In the genomic region with DNA sequence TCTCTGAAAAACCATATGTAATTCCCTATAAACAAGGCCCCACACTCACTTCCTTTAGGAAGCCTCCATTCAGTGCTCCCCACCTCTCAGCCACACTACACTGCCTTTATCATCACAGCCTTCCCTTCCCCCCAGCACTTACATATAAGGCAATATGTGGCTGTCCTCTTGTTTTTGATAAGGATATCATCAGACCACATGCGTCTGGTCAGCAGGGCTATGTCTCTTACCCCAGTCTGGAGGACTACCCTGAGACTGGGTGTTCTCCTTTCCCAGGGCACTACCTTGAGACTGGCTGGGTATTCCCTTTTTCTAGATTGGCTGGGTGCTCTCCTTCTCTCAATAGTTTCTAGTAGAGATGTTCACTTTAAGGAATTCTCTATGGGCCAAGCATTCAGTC, we compare ENCODE assay signal across 24 cellular contexts. TPM values are rescaled to one million over a fixed set of nuclear protein-coding genes. Genes with fewer than 3 reads are reported as not detected.
"Had no signal": no experiment of that assay in that cellular context is flagged by ENCODE, and none has a peak within 500 bp of the region (broad histone marks: within the 10 kb centered on the region; RNA-seq: fewer than 3 reads in every experiment).

No MANE protein-coding gene starts in this region.

- H3K27me3 ChIP-seq: brain microvascular endothelial cell, dorsolateral prefrontal cortex, esophagus muscularis mucosa, gastrocnemius medialis had no signal

- H3K4me3 ChIP-seq: esophagus muscularis mucosa, gastrocnemius medialis had no signal

- H3K4me1 Mint-ChIP-seq: activated naive CD4-positive, alpha-beta T cell treated with anti-CD3 and anti-CD28 coated beads, Interleukin-2, amount 50 U/mL, for 24 hours; naive B cell; neural crest cell; T-helper 17 cell had no signal

- ATAC-seq: activated CD8-positive, alpha-beta T cell treated with anti-CD3 and anti-CD28 coated beads, Interleukin-2, amount 10 ng/mL, durations not matched to agents 7 days and 5 days; effector memory CD8-positive, alpha-beta T cell; gastrocnemius medialis; left colon; T-helper 17 cell had no signal

- H3K9me3 ChIP-seq: esophagus muscularis mucosa, gastrocnemius medialis had no signal

- H3K27ac Mint-ChIP-seq: activated CD8-positive, alpha-beta T cell treated with anti-CD3 and anti-CD28 coated beads, Interleukin-2, amount 10 ng/mL, durations not matched to agents 7 days and 5 days; activated naive CD4-positive, alpha-beta T cell treated with anti-CD3 and anti-CD28 coated beads, Interleukin-2, amount 50 U/mL, for 24 hours; activated T-helper 1 cell treated with anti-CD3 and anti-CD28 coated beads, Interleukin-12 subunit alpha, Interleukin-12 subunit beta, Interleukin-2, Interleukin-4 antibody, amounts not matched to agents 30 ng/mL and 10 ng/mL and 1 ng/mL, durations not matched to agents 14 hours and 24 hours and 36 hours; effector memory CD8-positive, alpha-beta T cell; naive B cell; progenitor cell of endocrine pancreas; T-helper 17 cell had no signal

- H3K4me3 Mint-ChIP-seq: activated CD8-positive, alpha-beta T cell treated with anti-CD3 and anti-CD28 coated beads, Interleukin-2, amount 10 ng/mL, durations not matched to agents 7 days and 5 days; activated naive CD4-positive, alpha-beta T cell treated with anti-CD3 and anti-CD28 coated beads, Interleukin-2, amount 50 U/mL, for 24 hours; activated T-helper 1 cell treated with anti-CD3 and anti-CD28 coated beads, Interleukin-12 subunit alpha, Interleukin-12 subunit beta, Interleukin-2, Interleukin-4 antibody, amounts not matched to agents 30 ng/mL and 10 ng/mL and 1 ng/mL, durations not matched to agents 14 hours and 24 hours and 36 hours; effector memory CD8-positive, alpha-beta T cell; naive B cell; neural crest cell; T-helper 17 cell had no signal

- H3K27ac ChIP-seq: brain microvascular endothelial cell, gastrocnemius medialis had no signal

- H3K36me3 Mint-ChIP-seq: activated naive CD4-positive, alpha-beta T cell treated with anti-CD3 and anti-CD28 coated beads, Interleukin-2, amount 50 U/mL, for 24 hours; naive B cell had no signal

- H3K36me3 ChIP-seq: brain microvascular endothelial cell, gastrocnemius medialis had no signal

- DNase-seq: activated CD4-positive, alpha-beta T cell treated with anti-CD3 and anti-CD28 coated beads for 1 hour; activated CD4-positive, alpha-beta T cell treated with anti-CD3 and anti-CD28 coated beads, Interleukin-2, amount 50 U/mL, for 1 hour; activated CD8-positive, alpha-beta T cell treated with anti-CD3 and anti-CD28 coated beads, Interleukin-2, amount 10 ng/mL, durations not matched to agents 7 days and 5 days; activated gamma-delta T cell treated with Interleukin-2 at 50 U/mL for 16 hours; anterior cingulate cortex; brain microvascular endothelial cell; caudate nucleus; dorsolateral prefrontal cortex; effector memory CD8-positive, alpha-beta T cell; gastrocnemius medialis; hypothalamus; left colon; mesendoderm; naive B cell; retina; stimulated activated CD4-positive, alpha-beta T cell treated with anti-CD3 and anti-CD28 coated beads, Interleukin-4, amount 100 ng/mL, for 1 hour; stimulated activated naive CD4-positive, alpha-beta T cell treated with Interleukin-2 at 50 U/mL for 16 hours; SW 1271; T-helper 17 cell had no signal

- H3K9me3 Mint-ChIP-seq: activated naive CD4-positive, alpha-beta T cell treated with anti-CD3 and anti-CD28 coated beads, Interleukin-2, amount 50 U/mL, for 24 hours; activated T-helper 1 cell treated with anti-CD3 and anti-CD28 coated beads, Interleukin-12 subunit alpha, Interleukin-12 subunit beta, Interleukin-2, Interleukin-4 antibody, amounts not matched to agents 30 ng/mL and 10 ng/mL and 1 ng/mL, durations not matched to agents 14 hours and 24 hours and 36 hours; effector memory CD8-positive, alpha-beta T cell; neural crest cell had no signal

RNA-seq across cellular contexts. Expression of gene KCNE3, which starts 7.8 kb away (rescaled TPM):
- total RNA-seq: activated CD8-positive, alpha-beta T cell treated with anti-CD3 and anti-CD28 coated beads, Interleukin-2, amount 10 ng/mL, durations not matched to agents 7 days and 5 days; activated T-helper 1 cell treated with anti-CD3 and anti-CD28 coated beads, Interleukin-12 subunit alpha, Interleukin-12 subunit beta, Interleukin-2, Interleukin-4 antibody, amounts not matched to agents 30 ng/mL and 10 ng/mL and 1 ng/mL, durations not matched to agents 14 hours and 24 hours and 36 hours had no signal
